In the genomic region with DNA sequence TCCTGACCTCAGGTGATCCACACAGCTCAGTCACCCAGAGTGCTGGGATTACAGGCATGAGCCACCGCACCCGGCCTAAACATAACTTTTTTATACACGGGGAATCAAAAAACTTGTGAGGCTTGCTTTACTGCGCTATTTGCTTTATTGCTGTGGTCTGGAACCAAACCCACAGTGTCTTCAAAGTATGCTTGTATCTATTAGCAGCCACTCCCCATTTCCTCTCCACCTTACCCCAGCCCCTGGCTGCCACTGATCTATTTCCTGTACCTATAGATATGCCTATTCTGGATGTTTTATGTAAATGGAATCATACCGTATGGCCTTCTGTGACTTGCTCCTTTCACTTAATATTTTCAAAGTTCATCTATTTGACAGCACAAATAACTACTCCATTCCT, we compare ENCODE assay signal across 18 cellular contexts.
DNase-seq lines count a peak whose midpoint lies in the region; ATAC-seq and TF ChIP-seq lines count a peak whose summit lies in the region.
"Had no signal": no experiment of that assay in that cellular context is flagged by ENCODE, and none has a peak within 500 bp of the region (broad histone marks: within the 10 kb centered on the region; RNA-seq: fewer than 3 reads in every experiment).

No MANE protein-coding gene starts in this region.

- DNase-seq in DND-41, result peak; percentile 54
- DNase-seq in Jurkat, Clone E6-1 (ENCODE audit: low read depth, low spot score), result peak; percentile 80
- peak; percentile 18 for DNase-seq in SW480 (ENCODE audit: low spot score)
- no peak for DNase-seq in Kasumi-1 (lab: John Stamatoyannopoulos, UW)
- no peak for DNase-seq in posterior vena cava (ENCODE audit: low spot score)
- no peak for DNase-seq in NAMALWA (ENCODE audit: low spot score)
- DNase-seq: AML-193; Caco-2; Calu3; CD4-positive, alpha-beta T cell; CD8-positive, alpha-beta T cell; DMS79 treated with DMSO at 0.1 percent for 48 hours; EL; GDM1 had no signal

- intact Hi-C loops in posterior vena cava (cut with DNase I), result no loop called here

- TF ChIP-seq CTCF in DND-41 (IDR thresholded peaks at IDR 0.05; ENCODE audit: borderline replicate concordance, extremely low read depth, low read length, poor library complexity, severe bottlenecking), result no peak

- H3K9me3 ChIP-seq in DND-41 (ENCODE audit: insufficient read depth, low read length, severe bottlenecking), result peaks cover 5% of the 10 kb centered on the region
- H3K9me3 ChIP-seq: A549, Caco-2 had no signal

- H2AFZ ChIP-seq in DND-41 (ENCODE audit: low read depth, low read length), result no peak overlapping the region

- no peaks in the 10 kb centered on the region for H4K20me1 ChIP-seq in DND-41 (ENCODE audit: insufficient read depth, low read length)
- H4K20me1 ChIP-seq: BLaER1 treated with 17β-estradiol and CSF1 and Interleukin-3, amounts not matched to agents 10 nM and 100 nM had no signal

- no peaks in the 10 kb centered on the region for H3K36me3 ChIP-seq in DND-41 (ENCODE audit: insufficient read depth, low read length)
- H3K36me3 ChIP-seq: BLaER1 treated with 17β-estradiol and CSF1 and Interleukin-3, amounts not matched to agents 10 nM and 100 nM had no signal

- H3K79me2 ChIP-seq in DND-41 (ENCODE audit: insufficient read depth, low read length), result no peaks in the 10 kb centered on the region

- H3K4me2 ChIP-seq in DND-41 (ENCODE audit: insufficient read depth, low read length), result 0 out of 2 replicates have a peak overlapping the region, but pooled peaks have one; percentile 9
- H3K4me2 ChIP-seq: A549; BLaER1 treated with 17β-estradiol and CSF1 and Interleukin-3, amounts not matched to agents 10 nM and 100 nM had no signal

- H3K27me3 ChIP-seq in DND-41 (ENCODE audit: insufficient read depth, low read length, poor library complexity), result no peaks in the 10 kb centered on the region
- H3K27me3 ChIP-seq: BLaER1 treated with 17β-estradiol and CSF1 and Interleukin-3, amounts not matched to agents 10 nM and 100 nM had no signal

- peaks cover 22% of the 10 kb centered on the region for H3K4me1 ChIP-seq in DND-41 (ENCODE audit: insufficient read depth, low read length)
- H3K4me1 ChIP-seq: A549; BLaER1 treated with 17β-estradiol and CSF1 and Interleukin-3, amounts not matched to agents 10 nM and 100 nM; Caco-2 had no signal

- peak; percentile 99 for ATAC-seq in DND-41 (ENCODE audit: insufficient read depth, low read depth)
- ATAC-seq: A549; CD8-positive, alpha-beta T cell had no signal

- H3K27ac ChIP-seq in DND-41 (ENCODE audit: low read length), result no peak overlapping the region
- H3K27ac ChIP-seq: 22Rv1; A549; BLaER1 treated with 17β-estradiol and CSF1 and Interleukin-3, amounts not matched to agents 10 nM and 100 nM; C4-2B had no signal

- H3K9ac ChIP-seq in DND-41 (ENCODE audit: low read depth, low read length), result no peak overlapping the region
- H3K9ac ChIP-seq: BLaER1 treated with 17β-estradiol and CSF1 and Interleukin-3, amounts not matched to agents 10 nM and 100 nM had no signal

- no peak overlapping the region for H3K4me3 ChIP-seq in DND-41 (ENCODE audit: low read depth in 1 of 2, low read length in 2 of 2)
- no peak overlapping the region for H3K4me3 ChIP-seq in Jurkat, Clone E6-1 (ENCODE audit: low read length)
- H3K4me3 ChIP-seq: A549; BLaER1 treated with 17β-estradiol and CSF1 and Interleukin-3, amounts not matched to agents 10 nM and 100 nM had no signal

Comparison
In these comparisons a context has a peak if more than half of its experiments do, and no peak if none do; other contexts are left out.
1. DNase-seq: peak in DND-41 (single experiment), Jurkat, Clone E6-1 (single experiment) and SW480 (single experiment); none in Kasumi-1 (0 of 2), posterior vena cava (single experiment) and NAMALWA (single experiment).